14 cellular contexts compared by ENCODE assay signal in genomic region chr4:5996641-5997040, GRCh38. TPM values are rescaled to one million over a fixed set of nuclear protein-coding genes. Genes with fewer than 3 reads are reported as not detected.
A peak's percentile ranks its signal among the peaks of the same experiment; 100 is the strongest.
DNase-seq lines count a peak whose midpoint lies in the region; ATAC-seq lines count a peak whose summit lies in the region.
"Had no signal": no experiment of that assay in that cellular context is flagged by ENCODE, and none has a peak within 500 bp of the region (broad histone marks: within the 10 kb centered on the region; RNA-seq: fewer than 3 reads in every experiment).

No MANE protein-coding gene starts in this region.

- DNase-seq in DMS153 (lab: John Stamatoyannopoulos, UW) (peak; percentile 33), DMS153 treated with DMSO at 0.1 percent for 48 hours (lab: John Stamatoyannopoulos, UW; ENCODE audit: unreplicated experiment) (no peak), SJCRH30 (peak; percentile 75 to 86), retina (peak; percentile 39)
- DNase-seq in activated CD8-positive, alpha-beta memory T cell treated with anti-CD3 and anti-CD28 coated beads, Interleukin-2, amount 10 ng/mL, durations not matched to agents 7 days and 5 days: no peak
- no peak for DNase-seq in activated CD8-positive, alpha-beta memory T cell treated with anti-CD3 and anti-CD28 coated beads, Interleukin-2, amount 50 U/mL, for 4 hours
- no peak for DNase-seq in stimulated activated naive CD4-positive, alpha-beta T cell (lab: John Stamatoyannopoulos, UW)
- DNase-seq: NCI-H1048, NCI-H1930, NCI-H2227 treated with DMSO at 0.1 percent for 48 hours had no signal

- H3K4me1 ChIP-seq in SJCRH30: 0 out of 2 replicates have a peak, but pooled peaks cover 6% of the 10 kb centered on the region
- H3K4me1 ChIP-seq: Peyer's patch had no signal

- CTCF ChIA-PET in activated CD8-positive, alpha-beta memory T cell treated with anti-CD3 and anti-CD28 coated beads, Interleukin-2, amount 10 ng/mL, durations not matched to agents 7 days and 5 days (lab: Charles Lee): interaction anchor here (0.9 to 5.5 kb wide), 5 partner anchors 12 to 332 kb away, joined by 3 to 107 read pairs (median 14); no protein-coding TSS in a partner anchor

- no peak overlapping the region for H3K4me3 Mint-ChIP-seq in activated CD8-positive, alpha-beta memory T cell treated with anti-CD3 and anti-CD28 coated beads, Interleukin-2, amount 10 ng/mL, durations not matched to agents 7 days and 5 days

- peak overlapping the region; percentile 27; the same call in 1 of the 2 replicates for H3K27ac ChIP-seq in SJCRH30
- H3K27ac ChIP-seq: 22Rv1, HL-60, Peyer's patch had no signal

- H3K27me3 Mint-ChIP-seq in activated CD8-positive, alpha-beta memory T cell treated with anti-CD3 and anti-CD28 coated beads, Interleukin-2, amount 10 ng/mL, durations not matched to agents 7 days and 5 days: peaks cover 7% of the 10 kb centered on the region

- H3K9me3 Mint-ChIP-seq in activated CD8-positive, alpha-beta memory T cell treated with anti-CD3 and anti-CD28 coated beads, Interleukin-2, amount 10 ng/mL, durations not matched to agents 7 days and 5 days (ENCODE audit: low read depth): no peaks in the 10 kb centered on the region

- ATAC-seq in activated CD8-positive, alpha-beta memory T cell treated with anti-CD3 and anti-CD28 coated beads, Interleukin-2, amount 10 ng/mL, durations not matched to agents 7 days and 5 days: no peak
- no peak for ATAC-seq in GM18502 (IDR thresholded peaks at IDR 0.05; ENCODE audit: poor library complexity, unreplicated experiment)

- no peak overlapping the region for H3K4me3 ChIP-seq in SJCRH30
- H3K4me3 ChIP-seq: Peyer's patch had no signal

- H3K36me3 ChIP-seq in SJCRH30: no peaks in the 10 kb centered on the region
- H3K36me3 ChIP-seq: Peyer's patch had no signal

- H3K9me3 ChIP-seq in SJCRH30 (replicated peaks): no peaks in the 10 kb centered on the region
- H3K9me3 ChIP-seq: Peyer's patch had no signal

- peak overlapping the region; percentile 71 for H3K27ac Mint-ChIP-seq in activated CD8-positive, alpha-beta memory T cell treated with anti-CD3 and anti-CD28 coated beads, Interleukin-2, amount 10 ng/mL, durations not matched to agents 7 days and 5 days

- no peaks in the 10 kb centered on the region for H3K27me3 ChIP-seq in SJCRH30
- H3K27me3 ChIP-seq: Peyer's patch had no signal

- no peaks in the 10 kb centered on the region for H3K36me3 Mint-ChIP-seq in activated CD8-positive, alpha-beta memory T cell treated with anti-CD3 and anti-CD28 coated beads, Interleukin-2, amount 10 ng/mL, durations not matched to agents 7 days and 5 days

- peaks cover 18% of the 10 kb centered on the region for H3K4me1 Mint-ChIP-seq in activated CD8-positive, alpha-beta memory T cell treated with anti-CD3 and anti-CD28 coated beads, Interleukin-2, amount 10 ng/mL, durations not matched to agents 7 days and 5 days

RNA-seq across cellular contexts. Expression of gene C4orf50, which starts 21.6 kb away (rescaled TPM):
- 1 to 10 TPM in 1 of 2 experiments, under 1 TPM in 1; 0.82 to 1.1 TPM for total RNA-seq in activated CD8-positive, alpha-beta memory T cell treated with anti-CD3 and anti-CD28 coated beads, Interleukin-2, amount 10 ng/mL, durations not matched to agents 7 days and 5 days
- not detected in 2 replicates for total RNA-seq in SJCRH30 (2014; rRNA removed; shearing (Covaris generic))

Comparison
In these comparisons a context has a peak if more than half of its experiments do, and no peak if none do; other contexts are left out.
1. DNase-seq: peak in DMS153 (single experiment), SJCRH30 (2 of 2) and retina (single experiment); none in DMS153 treated with DMSO at 0.1 percent for 48 hours (single experiment), activated CD8-positive, alpha-beta memory T cell treated with anti-CD3 and anti-CD28 coated beads, Interleukin-2, amount 10 ng/mL, durations not matched to agents 7 days and 5 days (single experiment), activated CD8-positive, alpha-beta memory T cell treated with anti-CD3 and anti-CD28 coated beads, Interleukin-2, amount 50 U/mL, for 4 hours (single experiment) and stimulated activated naive CD4-positive, alpha-beta T cell (0 of 6).